ENCODE assay signal across 23 cellular contexts in the genomic region with DNA sequence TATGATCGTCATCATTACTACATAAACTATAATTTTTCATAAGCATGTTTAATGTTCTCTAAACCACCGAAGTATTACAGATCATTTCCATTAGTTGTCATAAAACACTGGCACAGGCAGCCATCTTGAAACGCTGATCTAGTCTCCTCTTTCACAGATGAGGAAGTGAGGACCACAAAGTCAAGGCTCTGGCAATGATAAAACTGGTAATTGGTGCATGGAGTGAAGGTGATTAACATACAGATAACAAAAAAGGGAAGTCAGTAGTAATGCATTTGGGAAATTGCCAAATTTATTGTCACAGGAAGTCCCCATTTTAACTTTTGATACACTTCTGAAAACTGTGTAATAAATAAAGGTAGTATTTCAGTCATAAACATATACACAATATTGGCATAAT. TPM values are rescaled to one million over a fixed set of nuclear protein-coding genes. Genes with fewer than 3 reads are reported as not detected.
DNase-seq lines count a peak whose midpoint lies in the region; ATAC-seq, FAIRE-seq and TF ChIP-seq lines count a peak whose summit lies in the region.
"Had no signal": no experiment of that assay in that cellular context is flagged by ENCODE, and none has a peak within 500 bp of the region (broad histone marks: within the 10 kb centered on the region; RNA-seq: fewer than 3 reads in every experiment).

No MANE protein-coding gene starts in this region.

- 0% methylated on average over 3 of the region's 3 CpGs for WGBS in K562 (ENCODE audit: insufficient coverage, low coverage, missing lambda C conversion rate)
- 66 to 82% methylated on average over 3 of the region's 3 CpGs for WGBS in body of pancreas, 2 donors
- WGBS in smooth muscle cell (ENCODE audit: low lambda C conversion rate) = 86% methylated on average over 3 of the region's 3 CpGs

- H3K9me1 ChIP-seq in K562 (ENCODE audit: control insufficient read depth, insufficient read depth, low read length) = no peaks in the 10 kb centered on the region

- no peak overlapping the region for H3K27ac ChIP-seq in DND-41 (ENCODE audit: low read length)
- H3K27ac ChIP-seq in Karpas-422 (ENCODE audit: low read length) = no peak overlapping the region
- no peak overlapping the region for H3K27ac ChIP-seq in OCI-LY3 (ENCODE audit: low read length)
- no peak overlapping the region; the same call in 2 of the 3 replicates for H3K27ac ChIP-seq in K562 (ENCODE audit: extremely low read depth, low read depth, low read length)
- H3K27ac ChIP-seq in colonic mucosa = no peak overlapping the region
- no peak overlapping the region for H3K27ac ChIP-seq in body of pancreas
- H3K27ac ChIP-seq in smooth muscle cell (ENCODE audit: low read depth) = no peak overlapping the region
- H3K27ac ChIP-seq: pancreas, uterus, WERI-Rb-1 had no signal

- no peaks in the 10 kb centered on the region for H3K27me3 ChIP-seq in DND-41 (ENCODE audit: insufficient read depth, low read length, poor library complexity)
- H3K27me3 ChIP-seq in Karpas-422 (ENCODE audit: low read length) = no peaks in the 10 kb centered on the region
- no peaks in the 10 kb centered on the region for H3K27me3 ChIP-seq in OCI-LY3 (ENCODE audit: low read depth, low read length)
- no peaks in the 10 kb centered on the region for H3K27me3 ChIP-seq in K562 (ENCODE audit: control insufficient read depth in 2 of 2, insufficient read depth in 2 of 2, low read length in 2 of 2)
- no peaks in the 10 kb centered on the region for H3K27me3 ChIP-seq in colonic mucosa
- no peaks in the 10 kb centered on the region for H3K27me3 ChIP-seq in body of pancreas
- no peaks in the 10 kb centered on the region for H3K27me3 ChIP-seq in smooth muscle cell (ENCODE audit: low read depth)
- H3K27me3 ChIP-seq: pancreas, uterus had no signal

- no peak for ATAC-seq in DND-41 (ENCODE audit: insufficient read depth, low read depth)
- ATAC-seq in K562 = peak; percentile 88
- ATAC-seq in body of pancreas = no peak
- ATAC-seq: left lobe of liver; natural killer cell treated with Interleukin-12 subunit alpha and Interleukin-12 subunit beta and Interleukin-15 and Interleukin-18, amount 100 ng/mL, for 72 hours; pancreas; right cardiac atrium had no signal

- in situ Hi-C loops in K562 (cut with MboI) = no loop called here

- intact Hi-C loops in K562 (cut with micrococcal nuclease) = loop anchor here (5.0 kb wide), 1 partner anchor 33 kb away; no protein-coding TSS in a partner anchor
- intact Hi-C loops in colonic mucosa (cut with DNase I) = no loop called here
- intact Hi-C loops in body of pancreas (cut with DNase I) = no loop called here

- H3K9me3 ChIP-seq in DND-41 (ENCODE audit: insufficient read depth, low read length, severe bottlenecking) = no peaks in the 10 kb centered on the region
- no peaks in the 10 kb centered on the region for H3K9me3 ChIP-seq in Karpas-422 (ENCODE audit: low read length)
- H3K9me3 ChIP-seq in OCI-LY3 (ENCODE audit: insufficient read depth, low read length) = no peaks in the 10 kb centered on the region
- H3K9me3 ChIP-seq in K562 (replicated peaks; ENCODE audit: control insufficient read depth, insufficient read depth, low read depth, low read length) = 0 out of 2 replicates have a peak, but pooled peaks cover 2% of the 10 kb centered on the region
- H3K9me3 ChIP-seq in colonic mucosa = no peaks in the 10 kb centered on the region
- no peaks in the 10 kb centered on the region for H3K9me3 ChIP-seq in body of pancreas
- no peaks in the 10 kb centered on the region for H3K9me3 ChIP-seq in smooth muscle cell (replicated peaks; ENCODE audit: low read depth)
- H3K9me3 ChIP-seq: pancreas, uterus had no signal

- peak; percentile 85 for TF ChIP-seq EP300 in K562 (IDR thresholded peaks at IDR 0.05; ENCODE audit: low read length)

- H3K4me2 ChIP-seq in DND-41 (ENCODE audit: insufficient read depth, low read length) (no peak overlapping the region), Karpas-422 (ENCODE audit: low read depth, low read length, poor library complexity, severe bottlenecking) (peak overlapping the region; percentile 39), OCI-LY3 (ENCODE audit: low read length) (peak overlapping the region; percentile 25), K562 (ENCODE audit: insufficient read depth, low read length) (peak overlapping the region; percentile 38; the same call in 1 of the 2 replicates), smooth muscle cell (no peak overlapping the region)

- POLR2A ChIA-PET in K562 (lab: Yijun Ruan, JAX) = no interaction called here

- TF ChIP-seq POLR2A in K562 (conservative IDR thresholded peaks at IDR 0.05) = no peak
- no peak for TF ChIP-seq POLR2A in body of pancreas (IDR thresholded peaks at IDR 0.05)

- BruUV-seq in K562 (replicated peaks; lab: Mats Ljungman, UMichigan) = no TSS peak

- H2AFZ ChIP-seq in DND-41 (ENCODE audit: low read depth, low read length) (peak overlapping the region; percentile 13; the same call in 1 of the 2 replicates), Karpas-422 (ENCODE audit: low read length) (peak overlapping the region; percentile 58; the same call in 1 of the 2 replicates), OCI-LY3 (ENCODE audit: low read depth, low read length) (peak overlapping the region; percentile 48; the same call in 1 of the 2 replicates), K562 (ENCODE audit: low read depth, low read length) (peak overlapping the region; percentile 88), smooth muscle cell (ENCODE audit: low read depth) (no peak overlapping the region)

- H3K4me1 ChIP-seq in DND-41 (ENCODE audit: insufficient read depth, low read length) (no peaks in the 10 kb centered on the region), Karpas-422 (ENCODE audit: low read length) (peaks cover 6% of the 10 kb centered on the region), OCI-LY3 (ENCODE audit: low read length) (peaks cover 7% of the 10 kb centered on the region), K562 (replicated peaks in 1 of 2; ENCODE audit: control insufficient read depth in 2 of 2, insufficient read depth in 2 of 2, low read length in 2 of 2) (peaks cover 0 to 5% of the 10 kb centered on the region in 2 experiments; a peak in 2 of 5 replicates), colonic mucosa (no peaks in the 10 kb centered on the region), body of pancreas (no peaks in the 10 kb centered on the region), smooth muscle cell (ENCODE audit: low read depth) (no peaks in the 10 kb centered on the region)
- H3K4me1 ChIP-seq: pancreas, uterus had no signal

- H3K4me3 ChIP-seq in DND-41 (ENCODE audit: low read depth in 1 of 2, low read length in 2 of 2) = no peak overlapping the region
- no peak overlapping the region for H3K4me3 ChIP-seq in Karpas-422 (ENCODE audit: low read length)
- no peak overlapping the region for H3K4me3 ChIP-seq in OCI-LY3 (ENCODE audit: low read length)
- H3K4me3 ChIP-seq in K562 = no peak overlapping the region
- H3K4me3 ChIP-seq in colonic mucosa = no peak overlapping the region
- H3K4me3 ChIP-seq in body of pancreas = no peak overlapping the region
- H3K4me3 ChIP-seq in smooth muscle cell = no peak overlapping the region
- H3K4me3 ChIP-seq: pancreas, uterus had no signal

- CTCF ChIA-PET in K562 (lab: Yijun Ruan, JAX; ENCODE audit: low intra/inter-chr PET ratio) = no interaction called here

- TF ChIP-seq CTCF in DND-41 (IDR thresholded peaks at IDR 0.05; ENCODE audit: borderline replicate concordance, extremely low read depth, low read length, poor library complexity, severe bottlenecking) (no peak), OCI-LY3 (IDR thresholded peaks at IDR 0.05; ENCODE audit: low read depth, low read length) (no peak), K562 (IDR thresholded peaks at IDR 0.05 in 2 of 3, conservative IDR thresholded peaks at IDR 0.05 in 1 of 3; ENCODE audit: insufficient read depth in 2 of 3, low read depth in 1 of 3, low read length in 3 of 3) (no peak), colonic mucosa (IDR thresholded peaks at IDR 0.05) (no peak), body of pancreas (IDR thresholded peaks at IDR 0.05) (no peak), smooth muscle cell (IDR thresholded peaks at IDR 0.05; ENCODE audit: borderline replicate concordance, insufficient read depth, poor library complexity, severe bottlenecking) (no peak)

- H3K9ac ChIP-seq in DND-41 (ENCODE audit: low read depth, low read length) (no peak overlapping the region), Karpas-422 (ENCODE audit: low read length) (no peak overlapping the region), OCI-LY3 (ENCODE audit: low read length) (no peak overlapping the region), K562 (ENCODE audit: insufficient read depth in 1 of 2, low read depth in 2 of 2, low read length in 2 of 2) (no peak overlapping the region), colonic mucosa (ENCODE audit: low read depth in 2 of 2, low read length in 2 of 2) (no peak overlapping the region), smooth muscle cell (ENCODE audit: low read depth) (no peak overlapping the region)

- peak; percentile 80 for FAIRE-seq in K562 (lab: Jason Lieb, UNC)
- FAIRE-seq: bronchial epithelial cell, pancreas had no signal

- no peaks in the 10 kb centered on the region for H3K36me3 ChIP-seq in DND-41 (ENCODE audit: insufficient read depth, low read length)
- no peaks in the 10 kb centered on the region for H3K36me3 ChIP-seq in Karpas-422 (ENCODE audit: insufficient read depth, low read length)
- H3K36me3 ChIP-seq in OCI-LY3 (replicated peaks; ENCODE audit: low read depth, low read length) = no peaks in the 10 kb centered on the region
- H3K36me3 ChIP-seq in K562 (ENCODE audit: control insufficient read depth, insufficient read depth, low read length) = no peaks in the 10 kb centered on the region
- H3K36me3 ChIP-seq in colonic mucosa = no peaks in the 10 kb centered on the region
- H3K36me3 ChIP-seq in body of pancreas (replicated peaks in 1 of 2; ENCODE audit: insufficient read depth in 1 of 2, low read depth in 2 of 2) = no peaks in the 10 kb centered on the region
- no peaks in the 10 kb centered on the region for H3K36me3 ChIP-seq in smooth muscle cell (ENCODE audit: low read depth)
- H3K36me3 ChIP-seq: pancreas, uterus, WERI-Rb-1 had no signal

- TF ChIP-seq RAD21 in K562 (CRISPR knock-in tag; conservative IDR thresholded peaks at IDR 0.05 in 1 of 2, IDR thresholded peaks at IDR 0.05 in 1 of 2) = 0 out of 4 replicates have a peak, but pooled peaks of 1 of the 2 experiments have one; percentile 19

- H3K79me2 ChIP-seq in DND-41 (ENCODE audit: insufficient read depth, low read length) (no peaks in the 10 kb centered on the region), Karpas-422 (ENCODE audit: low read length) (no peaks in the 10 kb centered on the region), OCI-LY3 (ENCODE audit: low read length) (no peaks in the 10 kb centered on the region), K562 (ENCODE audit: control insufficient read depth, insufficient read depth, low read length) (no peaks in the 10 kb centered on the region), smooth muscle cell (ENCODE audit: low read depth) (no peaks in the 10 kb centered on the region)

- no peaks in the 10 kb centered on the region; the same call in 1 of the 2 replicates for H3K9me2 ChIP-seq in Karpas-422 (replicated peaks; ENCODE audit: insufficient read depth, low read length)

- DNase-seq in DND-41 = no peak
- peak; percentile 77 for DNase-seq in Karpas-422
- DNase-seq in K562 (ENCODE audit: extremely low read depth in 1 of 4, low spot score in 3 of 4) = peak in 2 of 4 experiments; percentile 58 to 68
- no peak for DNase-seq in colonic mucosa
- DNase-seq in activated gamma-delta T cell (lab: John Stamatoyannopoulos, UW) = no peak
- DNase-seq in body of pancreas = no peak
- no peak for DNase-seq in smooth muscle cell (lab: John Stamatoyannopoulos, UW; ENCODE audit: unreplicated experiment)
- DNase-seq: activated CD4-positive, alpha-beta T cell treated with anti-CD3 and anti-CD28 coated beads, Interleukin-2, amount 50 U/mL, for 4 hours; activated CD8-positive, alpha-beta memory T cell treated with anti-CD3 and anti-CD28 coated beads, Interleukin-2, amount 50 U/mL, for 48 hours; CD4-positive, CD25-positive, alpha-beta regulatory T cell; glutamatergic neuron; H7; NCI-H146; NCI-H774; pancreas; right cardiac atrium; SW 1271; uterus; WERI-Rb-1 had no signal

- H3F3A ChIP-seq in smooth muscle cell (ENCODE audit: low read depth) = no peaks in the 10 kb centered on the region

- H4K20me1 ChIP-seq in DND-41 (ENCODE audit: insufficient read depth, low read length) (no peaks in the 10 kb centered on the region), Karpas-422 (ENCODE audit: insufficient read depth, low read depth, low read length) (no peaks in the 10 kb centered on the region), OCI-LY3 (ENCODE audit: insufficient read depth, low read length) (no peaks in the 10 kb centered on the region), K562 (replicated peaks; ENCODE audit: control insufficient read depth, insufficient read depth, low read length) (no peaks in the 10 kb centered on the region), smooth muscle cell (ENCODE audit: low read depth) (no peaks in the 10 kb centered on the region)

RNA-seq across cellular contexts. Expression of gene FBXL13, which starts 49.3 kb away (rescaled TPM):
- 4.2 and 5.0 TPM in 2 replicates for total RNA-seq in Karpas-422 (2014; rRNA removed; shearing (Covaris generic); ENCODE audit: low replicate concordance)
- total RNA-seq in K562 (2011; cell fraction: chromatin; rRNA removed; ENCODE audit: low replicate concordance) = 173 and 352 TPM in 2 replicates
- total RNA-seq in K562 (2011; cell fraction: nucleolus; rRNA removed) = 92.4 and 117 TPM in 2 replicates
- 138 and 171 TPM in 2 replicates for total RNA-seq in K562 (2011; cell fraction: nucleoplasm; rRNA removed)
- 16.3 and 17.5 TPM in 2 replicates for total RNA-seq in K562 (2014; rRNA removed)
- 30.5 and 38.3 TPM in 2 replicates for total RNA-seq in K562 (2014; rRNA removed; fragmentation: Illumina TruSeq; extraction: Trizol)
- total RNA-seq in K562 (2015; rRNA removed; fragmentation: Illumina TruSeq; extraction: Trizol) = 21.2 and 23.7 TPM in 2 replicates
- total RNA-seq in K562 (2021) = 27.0 and 27.4 TPM in 2 replicates
- 45.6 and 55.0 TPM in 2 replicates for polyA plus RNA-seq in K562 (2011; rRNA removed)
- polyA plus RNA-seq in K562 (2011; cell fraction: cytosol; rRNA removed) = 19.5 and 28.3 TPM in 2 replicates
- polyA plus RNA-seq in K562 (2011; cell fraction: nucleus; rRNA removed) = 45.8 and 53.1 TPM in 2 replicates
- polyA plus RNA-seq in K562 (2012) = 33.4 and 68.8 TPM in 2 replicates
- 22.4 and 24.1 TPM in 2 replicates for polyA plus RNA-seq in K562 (2014; fragmentation: Illumina TruSeq; extraction: Trizol)
- 10 to 100 TPM; 25.4 to 26.6 TPM for polyA plus RNA-seq in K562 (2014; fragmentation: Nextera tagmentation; extraction: Ambion mirVana)
- 19.7 and 20.4 TPM in 2 replicates for polyA plus RNA-seq in K562 (2014; rRNA removed)
- polyA minus RNA-seq in K562 (2011; rRNA and poly(A)+ RNA removed) = 104 and 108 TPM in 2 replicates
- 23.8 and 28.0 TPM in 2 replicates for polyA minus RNA-seq in K562 (2011; cell fraction: cytosol; rRNA and poly(A)+ RNA removed)
- 101 and 137 TPM in 2 replicates for polyA minus RNA-seq in K562 (2011; cell fraction: nucleus; rRNA and poly(A)+ RNA removed)
- under 1 TPM; 0.17 to 0.64 TPM for total RNA-seq in colonic mucosa
- 1 to 10 TPM; 4.2 to 5.6 TPM for total RNA-seq in body of pancreas
- total RNA-seq in smooth muscle cell = 7.0 and 12.1 TPM in 2 replicates
- 1.6 and 2.6 TPM in 2 replicates for polyA plus RNA-seq in smooth muscle cell
- total RNA-seq: CD4-positive, CD25-positive, alpha-beta regulatory T cell had no signal

RNA-seq across cellular contexts. Expression of gene ARMC10, which starts 49.6 kb away (rescaled TPM):
- 31.5 and 65.6 TPM in 2 replicates for total RNA-seq in Karpas-422 (2014; rRNA removed; shearing (Covaris generic); ENCODE audit: low replicate concordance)
- 28.8 and 48.0 TPM in 2 replicates for total RNA-seq in K562 (2011; cell fraction: chromatin; rRNA removed; ENCODE audit: low replicate concordance)
- total RNA-seq in K562 (2011; cell fraction: nucleolus; rRNA removed) = 30.0 and 34.1 TPM in 2 replicates
- 49.3 and 76.5 TPM in 2 replicates for total RNA-seq in K562 (2011; cell fraction: nucleoplasm; rRNA removed)
- total RNA-seq in K562 (2014; rRNA removed) = 75.5 and 81.1 TPM in 2 replicates
- total RNA-seq in K562 (2014; rRNA removed; fragmentation: Illumina TruSeq; extraction: Trizol) = 89.9 and 95.4 TPM in 2 replicates
- 69.6 and 72.6 TPM in 2 replicates for total RNA-seq in K562 (2015; rRNA removed; fragmentation: Illumina TruSeq; extraction: Trizol)
- 72.6 and 76.1 TPM in 2 replicates for total RNA-seq in K562 (2021)
- 71.0 and 113 TPM in 2 replicates for polyA plus RNA-seq in K562 (2011; rRNA removed)
- 33.0 and 39.6 TPM in 2 replicates for polyA plus RNA-seq in K562 (2011; cell fraction: cytosol; rRNA removed)
- polyA plus RNA-seq in K562 (2011; cell fraction: nucleus; rRNA removed) = 17.0 and 25.6 TPM in 2 replicates
- 56.1 and 61.4 TPM in 2 replicates for polyA plus RNA-seq in K562 (2012)
- polyA plus RNA-seq in K562 (2014; fragmentation: Illumina TruSeq; extraction: Trizol) = 57.3 and 65.0 TPM in 2 replicates
- polyA plus RNA-seq in K562 (2014; fragmentation: Nextera tagmentation; extraction: Ambion mirVana) = 10 to 100 TPM; 17.0 to 22.7 TPM
- 54.3 and 61.1 TPM in 2 replicates for polyA plus RNA-seq in K562 (2014; rRNA removed)
- polyA minus RNA-seq in K562 (2011; rRNA and poly(A)+ RNA removed) = 85.3 and 101 TPM in 2 replicates
- polyA minus RNA-seq in K562 (2011; cell fraction: cytosol; rRNA and poly(A)+ RNA removed) = 29.8 and 46.7 TPM in 2 replicates
- polyA minus RNA-seq in K562 (2011; cell fraction: nucleus; rRNA and poly(A)+ RNA removed) = 14.5 and 15.4 TPM in 2 replicates
- 10 to 100 TPM; 39.6 to 40.4 TPM for total RNA-seq in colonic mucosa
- total RNA-seq in body of pancreas = 10 to 100 TPM; 20.4 to 31.1 TPM
- total RNA-seq in smooth muscle cell = 28.9 and 31.5 TPM in 2 replicates
- 25.6 and 27.0 TPM in 2 replicates for polyA plus RNA-seq in smooth muscle cell

Comparison
In these comparisons a context has a peak if more than half of its experiments do, and no peak if none do; other contexts are left out.
1. H3K4me2 ChIP-seq: peak in Karpas-422 (single experiment), OCI-LY3 (single experiment) and K562 (single experiment); none in DND-41 (single experiment) and smooth muscle cell (single experiment).